ENCODE assay signal across 29 cellular contexts in the genomic region with DNA sequence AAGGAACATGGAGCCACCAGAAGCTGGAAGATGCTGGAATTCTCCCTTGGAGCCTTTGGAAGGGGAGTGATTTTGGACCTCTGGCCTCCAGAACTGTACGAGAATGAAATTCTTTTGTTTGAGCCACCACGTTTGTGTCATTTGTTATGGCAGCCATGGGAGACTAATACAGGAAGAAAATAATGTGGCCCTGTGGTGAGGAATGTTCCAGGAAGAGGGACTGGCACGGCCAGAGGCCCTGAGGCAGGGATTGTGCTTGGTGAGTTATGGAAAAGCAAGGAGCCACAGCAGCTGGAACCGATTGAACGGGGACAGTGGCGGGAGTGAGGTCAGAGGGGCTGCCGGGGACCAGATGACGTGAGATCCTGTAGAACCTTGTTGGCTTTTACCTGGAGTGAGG.
"Had no signal": no experiment of that assay in that cellular context is flagged by ENCODE, and none has a peak within 500 bp of the region (broad histone marks: within the 10 kb centered on the region; RNA-seq: fewer than 3 reads in every experiment).

No MANE protein-coding gene starts in this region.

- H3K27me3 ChIP-seq: esophagus muscularis mucosa, foreskin keratinocyte, gastroesophageal sphincter, heart right ventricle, sigmoid colon, testis, tibial artery, upper lobe of left lung had no signal

- H3K79me2 ChIP-seq: parathyroid adenoma had no signal

- FAIRE-seq: endothelial cell of umbilical vein, islet of Langerhans, urothelium cell line had no signal

- DNase-seq: dermis blood vessel endothelial cell; effector memory CD4-positive, alpha-beta T cell; foreskin keratinocyte; heart right ventricle; hippocampal formation; kidney glomerular epithelial cell; left colon; left ventricle myocardium superior; natural killer cell; psoas muscle; right cardiac atrium; sigmoid colon; stimulated activated CD4-positive, alpha-beta T cell treated with anti-CD3 and anti-CD28 coated beads, Interleukin-2, amount 100 ng/mL, for 24 hours; stimulated activated CD4-positive, alpha-beta T cell treated with anti-CD3 and anti-CD28 coated beads, Interleukin-4, amount 100 ng/mL, for 24 hours; stimulated activated naive CD8-positive, alpha-beta T cell treated with anti-CD3 and anti-CD28 coated beads, Interleukin-15, Interleukin-2, amounts not matched to agents 100 U/mL and 50 U/mL, for 24 hours; substantia nigra; testis; tibial artery; upper lobe of left lung had no signal

- ATAC-seq: foreskin keratinocyte; gastroesophageal sphincter; heart right ventricle; left colon; left ventricle myocardium superior; natural killer cell; psoas muscle; right cardiac atrium; stimulated activated memory B cell treated with anti-CD40 and anti-IgM and Interleukin-4, amounts not matched to agents 10 μg/mL and 1 μg/mL and 100 μg/mL, for 72 hours; stimulated activated naive CD8-positive, alpha-beta T cell treated with anti-CD3 and anti-CD28 coated beads, Interleukin-15, Interleukin-2, amounts not matched to agents 100 U/mL and 50 U/mL, for 24 hours had no signal

- H3K27ac ChIP-seq: coronary artery, esophagus muscularis mucosa, foreskin keratinocyte, gastroesophageal sphincter, heart right ventricle, parathyroid adenoma, psoas muscle, sigmoid colon, testis, tibial artery, upper lobe of left lung had no signal

- H3K4me3 Mint-ChIP-seq: memory B cell; natural killer cell; stimulated activated memory B cell treated with anti-CD40 and anti-IgM and Interleukin-4, amounts not matched to agents 10 μg/mL and 1 μg/mL and 100 μg/mL, for 72 hours had no signal

- H2AFZ ChIP-seq: parathyroid adenoma had no signal

- H3K36me3 ChIP-seq: esophagus muscularis mucosa, gastroesophageal sphincter, heart right ventricle, sigmoid colon, tibial artery, upper lobe of left lung had no signal

- H3K4me1 ChIP-seq: foreskin keratinocyte, gastroesophageal sphincter, parathyroid adenoma, psoas muscle, sigmoid colon, testis, tibial artery had no signal

- H3K9ac ChIP-seq: parathyroid adenoma had no signal

- H3K4me1 Mint-ChIP-seq: memory B cell; natural killer cell; stimulated activated memory B cell treated with anti-CD40 and anti-IgM and Interleukin-4, amounts not matched to agents 10 μg/mL and 1 μg/mL and 100 μg/mL, for 72 hours had no signal

- H3K4me3 ChIP-seq: coronary artery, esophagus muscularis mucosa, gastroesophageal sphincter, heart right ventricle, lung, psoas muscle, sigmoid colon, testis, tibial artery, upper lobe of left lung had no signal

- H3K9me3 Mint-ChIP-seq: natural killer cell had no signal

- H3K27ac Mint-ChIP-seq: memory B cell; natural killer cell; stimulated activated memory B cell treated with anti-CD40 and anti-IgM and Interleukin-4, amounts not matched to agents 10 μg/mL and 1 μg/mL and 100 μg/mL, for 72 hours had no signal

- H3K36me3 Mint-ChIP-seq: memory B cell; natural killer cell; stimulated activated memory B cell treated with anti-CD40 and anti-IgM and Interleukin-4, amounts not matched to agents 10 μg/mL and 1 μg/mL and 100 μg/mL, for 72 hours had no signal

- H3K9me3 ChIP-seq: testis had no signal
